In genomic region chr2:198465970-198466369, GRCh38 we compare ENCODE assay signal across 25 cellular contexts.
"Had no signal": no experiment of that assay in that cellular context is flagged by ENCODE, and none has a peak within 500 bp of the region (broad histone marks: within the 10 kb centered on the region; RNA-seq: fewer than 3 reads in every experiment).

No MANE protein-coding gene starts in this region.

- H3K27ac Mint-ChIP-seq: T-cell; T-helper 1 cell treated with Interleukin-12 subunit alpha and Interleukin-12 subunit beta and Interleukin-4 antibody, amounts not matched to agents 30 μg/mL and 1 μg/mL, for 36 hours had no signal

- DNase-seq: IMR-90, Karpas-422, KG1, MM.1S, MV-4-11, NCI-H1048, NCI-H1105, NCI-H1436, NCI-H1694 treated with DMSO at 0.1 percent for 48 hours, NCI-H1930, NCI-H2081, NCI-H2171, NCI-H226, NCI-H446, NCI-H510A, NCI-H524 treated with DMSO at 0.1 percent for 48 hours, NCI-H774, PC-3, SHP77, SK-N-SH, SW 1271, T-cell had no signal

- H3K4me1 Mint-ChIP-seq: T-cell had no signal

- H3K4me3 Mint-ChIP-seq: T-cell; T-helper 1 cell treated with Interleukin-12 subunit alpha and Interleukin-12 subunit beta and Interleukin-4 antibody, amounts not matched to agents 30 μg/mL and 1 μg/mL, for 36 hours had no signal

- H3K4me2 ChIP-seq: SK-N-SH had no signal

- H3K9me3 Mint-ChIP-seq: T-cell; T-helper 1 cell treated with Interleukin-12 subunit alpha and Interleukin-12 subunit beta and Interleukin-4 antibody, amounts not matched to agents 30 μg/mL and 1 μg/mL, for 36 hours had no signal

- H3K36me3 Mint-ChIP-seq: T-cell had no signal

- H3K27ac ChIP-seq: RWPE1 had no signal

- ATAC-seq: Panc1, PC-3, T-cell had no signal

- H3K9me2 ChIP-seq: SK-N-SH had no signal

- H3K9me3 ChIP-seq: SK-N-SH had no signal
